ENCODE assay signal across 24 cellular contexts in genomic region chr17:66487933-66488572, GRCh38.
DNase-seq lines count a peak whose midpoint lies in the region; ATAC-seq, FAIRE-seq and TF ChIP-seq lines count a peak whose summit lies in the region.
"Had no signal": no experiment of that assay in that cellular context is flagged by ENCODE, and none has a peak within 500 bp of the region (broad histone marks: within the 10 kb centered on the region; RNA-seq: fewer than 3 reads in every experiment).

No MANE protein-coding gene starts in this region.

- H4K20me1 ChIP-seq in HepG2 (ENCODE audit: insufficient read depth, low read length): no peaks in the 10 kb centered on the region

- peak overlapping the region; percentile 88 for H3K4me2 ChIP-seq in HepG2 (ENCODE audit: low read depth, low read length)

- peak in 1 of 2 experiments; percentile 16; a peak in 1 of 4 replicates for TF ChIP-seq EP300 in HepG2 (IDR thresholded peaks at IDR 0.05; ENCODE audit: low read depth in 2 of 2, low read length in 2 of 2)
- TF ChIP-seq EP300 in HepG2 (CRISPR knock-in tag; IDR thresholded peaks at IDR 0.05; ENCODE audit: borderline replicate concordance): no peak
- TF ChIP-seq EP300 in transverse colon (IDR thresholded peaks at IDR 0.05; ENCODE audit: low read depth): no peak

- intact Hi-C loops in HepG2 (cut with micrococcal nuclease; ENCODE audit: unreplicated experiment) (no loop called here), transverse colon (cut with DNase I; ENCODE audit: low total_unique reads) (no loop called here)

- in situ Hi-C loops in HepG2 (cut with HindIII; ENCODE audit: extremely low pct_ligation_motif_present, low pct_unique_long_range_greater_than_20kb) (no loop called here), transverse colon (cut with MboI; ENCODE audit: low pct_ligation_motif_present in 1 of 4, low pct_unique_long_range_greater_than_20kb in 1 of 4, low sequenced_read_pairs in 3 of 4) (no loop called here)

- H3K36me3 Mint-ChIP-seq in activated T-cell treated with anti-CD3 and anti-CD28 coated beads, Interleukin-2, amount 50 U/mL, for 72 hours (ENCODE audit: insufficient read depth in 2 of 2): peaks cover 0 to 3% of the 10 kb centered on the region in 2 donors

- no peak for ATAC-seq in activated T-cell treated with anti-CD3 and anti-CD28 coated beads, Interleukin-2, amount 50 U/mL, for 72 hours (replicated peaks in 1 of 2)
- peak; percentile 90 for ATAC-seq in HepG2
- ATAC-seq: HCT116 had no signal

- H3K36me3 ChIP-seq in HepG2 (replicated peaks in 1 of 2; ENCODE audit: control insufficient read depth in 1 of 2, insufficient read depth in 2 of 2, low read length in 2 of 2) (0 out of 5 replicates have a peak, but pooled peaks cover 0 to 1% of the 10 kb centered on the region in 2 experiments), transverse colon (no peaks in the 10 kb centered on the region)

- TF ChIP-seq CTCF in HepG2 (CRISPR knock-in tag; IDR thresholded peaks at IDR 0.05) (no peak), transverse colon (IDR thresholded peaks at IDR 0.05) (no peak)

- peak; percentile 51 for FAIRE-seq in HepG2 (lab: Jason Lieb, UNC)
- FAIRE-seq: H1, HTR-8/SVneo, RCC 7860 had no signal

- H3K4me1 ChIP-seq in HepG2 (ENCODE audit: insufficient read depth, low read length) (peaks cover 64% of the 10 kb centered on the region), transverse colon (peaks cover 0 to 18% (median 4%) of the 10 kb centered on the region in 4 donors)

- CTCF ChIA-PET in HepG2 (lab: Yijun Ruan, JAX; ENCODE audit: low intra/inter-chr PET ratio, low total read pairs): no interaction called here

- H3K27me3 Mint-ChIP-seq in activated T-cell treated with anti-CD3 and anti-CD28 coated beads, Interleukin-2, amount 50 U/mL, for 72 hours (ENCODE audit: low read depth): no peaks in the 10 kb centered on the region
- H3K27me3 Mint-ChIP-seq: CD8-positive, alpha-beta memory T cell had no signal

- POLR2A ChIA-PET in HepG2 (lab: Yijun Ruan, JAX): interaction anchor here (0.7 to 1.1 kb wide), 4 partner anchors 8 to 53 kb away, joined by 3 to 4 read pairs (median 3); no protein-coding TSS in a partner anchor

- WGBS in HepG2 (ENCODE audit: low lambda C conversion rate): 3% methylated on average over 8 of the region's 8 CpGs
- WGBS in transverse colon (ENCODE audit: low coverage in 1 of 2), 2 donors: 51 to 56% methylated on average over 8 of the region's 8 CpGs

- DNase-seq in activated T-cell treated with anti-CD3 and anti-CD28 coated beads, Interleukin-2, amount 50 U/mL, for 72 hours: no peak
- DNase-seq in activated T-cell treated with anti-CD3 and anti-CD28 coated beads, Interleukin-2, amount 50 U/mL, for 1 hour: no peak
- no peak for DNase-seq in caudate nucleus (lab: John Stamatoyannopoulos, UW)
- no peak for DNase-seq in HepG2 (ENCODE audit: low spot score)
- DNase-seq in transverse colon: no peak
- DNase-seq in hippocampal formation (lab: John Stamatoyannopoulos, UW): no peak
- no peak for DNase-seq in T-helper 9 cell
- no peak for DNase-seq in activated CD8-positive, alpha-beta memory T cell treated with anti-CD3 and anti-CD28 coated beads, Interleukin-2, amount 50 U/mL, for 48 hours
- DNase-seq: CD8-positive, alpha-beta memory T cell; GDM1; Karpas-422; MV-4-11; NCI-H1105 treated with DMSO at 0.1 percent for 48 hours; NCI-H2029 treated with DMSO at 0.1 percent for 48 hours; NCI-H226; NCI-H524; NCI-H774; OCI-M1 had no signal

- H3K9ac ChIP-seq in HepG2 (ENCODE audit: insufficient read depth, low read depth, low read length): peak overlapping the region; percentile 52; the same call in 1 of the 2 replicates

- H3K9me3 ChIP-seq in HepG2 (ENCODE audit: low read length) (no peaks in the 10 kb centered on the region), transverse colon (no peaks in the 10 kb centered on the region)

- no peak overlapping the region for H3K4me3 Mint-ChIP-seq in activated T-cell treated with anti-CD3 and anti-CD28 coated beads, Interleukin-2, amount 50 U/mL, for 72 hours
- H3K4me3 Mint-ChIP-seq: CD8-positive, alpha-beta memory T cell; IgD-negative memory B cell had no signal

- H3K27ac ChIP-seq in caudate nucleus (ENCODE audit: low read depth, low read length) (peak overlapping the region; percentile 64), HepG2 (ENCODE audit: extremely low read length, insufficient read depth, low read length) (peak overlapping the region; percentile 71), transverse colon (peak overlapping the region in 3 of 4 donors; percentile 10 to 45 (median 22))
- H3K27ac ChIP-seq: C4-2B had no signal

- peak overlapping the region; percentile 22 to 55 (median 47); a peak in 5 of 6 replicates for H3K4me3 ChIP-seq in HepG2 (replicated peaks in 1 of 3; ENCODE audit: insufficient read depth in 1 of 3, low read depth in 2 of 3, low read length in 3 of 3)
- no peak overlapping the region for H3K4me3 ChIP-seq in transverse colon

- peak overlapping the region; percentile 40 for H3K27ac Mint-ChIP-seq in activated T-cell treated with anti-CD3 and anti-CD28 coated beads, Interleukin-2, amount 50 U/mL, for 72 hours
- H3K27ac Mint-ChIP-seq: CD8-positive, alpha-beta memory T cell; IgD-negative memory B cell had no signal

- peaks cover 16% of the 10 kb centered on the region for H3K79me2 ChIP-seq in HepG2 (ENCODE audit: insufficient read depth, low read length)

- H3K9me3 Mint-ChIP-seq in activated T-cell treated with anti-CD3 and anti-CD28 coated beads, Interleukin-2, amount 50 U/mL, for 72 hours: no peaks in the 10 kb centered on the region
- H3K9me3 Mint-ChIP-seq: CD8-positive, alpha-beta memory T cell had no signal

- peak overlapping the region; percentile 11 for H2AFZ ChIP-seq in HepG2 (ENCODE audit: low read length)

- no peak for TF ChIP-seq RAD21 in HepG2 (CRISPR knock-in tag; IDR thresholded peaks at IDR 0.05)

- H3K27me3 ChIP-seq in HepG2 (ENCODE audit: control insufficient read depth in 1 of 2, insufficient read depth in 2 of 2, low read length in 2 of 2): no peaks in the 10 kb centered on the region
- H3K27me3 ChIP-seq in transverse colon: no peaks in the 10 kb centered on the region

- no TSS peak for BruUV-seq in HepG2 (replicated peaks; lab: Mats Ljungman, UMichigan)

- peaks cover 73% of the 10 kb centered on the region for H3K4me1 Mint-ChIP-seq in activated T-cell treated with anti-CD3 and anti-CD28 coated beads, Interleukin-2, amount 50 U/mL, for 72 hours (ENCODE audit: low read depth)
- H3K4me1 Mint-ChIP-seq: IgD-negative memory B cell had no signal

- TF ChIP-seq POLR2A in HepG2 (IDR thresholded peaks at IDR 0.05; ENCODE audit: insufficient read depth in 1 of 2, low read depth in 2 of 2, low read length in 2 of 2) (no peak), transverse colon (IDR thresholded peaks at IDR 0.05) (no peak)

TF ChIP-seq in HepG2, 621 proteins besides CTCF, POLR2A, EP300 and RAD21 (continues in another document):
- no peak for TF ChIP-seq UBTF (CRISPR knock-in tag; IDR thresholded peaks at IDR 0.05)
- TF ChIP-seq GATAD1 (CRISPR knock-in tag; IDR thresholded peaks at IDR 0.05): no peak
- no peak for TF ChIP-seq BCL3 (CRISPR knock-in tag; IDR thresholded peaks at IDR 0.05)
- no peak for TF ChIP-seq MTA1 (CRISPR knock-in tag; IDR thresholded peaks at IDR 0.05; ENCODE audit: borderline replicate concordance)
- TF ChIP-seq MED1 (CRISPR knock-in tag; IDR thresholded peaks at IDR 0.05): 0 out of 2 replicates have a peak, but pooled peaks have one; percentile 40
- no peak for TF ChIP-seq KDM1A (CRISPR knock-in tag; IDR thresholded peaks at IDR 0.05)
- no peak for TF ChIP-seq ZNF773 (CRISPR knock-in tag; IDR thresholded peaks at IDR 0.05; ENCODE audit: borderline replicate concordance)
- peak; percentile 66 for TF ChIP-seq KDM6A (CRISPR knock-in tag; IDR thresholded peaks at IDR 0.05; ENCODE audit: low read depth)
- TF ChIP-seq ZSCAN29 (CRISPR knock-in tag; conservative IDR thresholded peaks at IDR 0.05): 0 out of 2 replicates have a peak, but pooled peaks have one; percentile 7
- 0 out of 2 replicates have a peak, but pooled peaks have one; percentile 39 for TF ChIP-seq NR2F6 (IDR thresholded peaks at IDR 0.05)
- no peak for TF ChIP-seq NR2F6 (CRISPR knock-in tag; IDR thresholded peaks at IDR 0.05)

Comparison
In these comparisons a context has a peak if more than half of its experiments do, and no peak if none do; other contexts are left out.
1. H3K4me3 ChIP-seq: peak in HepG2 (3 of 3); none in transverse colon (0 of 4).
2. Peak in every context shown above with its lines, with median percentiles within 50 percentile points of each other: H3K27ac ChIP-seq.